13 cellular contexts compared by ENCODE assay signal in the genomic region with DNA sequence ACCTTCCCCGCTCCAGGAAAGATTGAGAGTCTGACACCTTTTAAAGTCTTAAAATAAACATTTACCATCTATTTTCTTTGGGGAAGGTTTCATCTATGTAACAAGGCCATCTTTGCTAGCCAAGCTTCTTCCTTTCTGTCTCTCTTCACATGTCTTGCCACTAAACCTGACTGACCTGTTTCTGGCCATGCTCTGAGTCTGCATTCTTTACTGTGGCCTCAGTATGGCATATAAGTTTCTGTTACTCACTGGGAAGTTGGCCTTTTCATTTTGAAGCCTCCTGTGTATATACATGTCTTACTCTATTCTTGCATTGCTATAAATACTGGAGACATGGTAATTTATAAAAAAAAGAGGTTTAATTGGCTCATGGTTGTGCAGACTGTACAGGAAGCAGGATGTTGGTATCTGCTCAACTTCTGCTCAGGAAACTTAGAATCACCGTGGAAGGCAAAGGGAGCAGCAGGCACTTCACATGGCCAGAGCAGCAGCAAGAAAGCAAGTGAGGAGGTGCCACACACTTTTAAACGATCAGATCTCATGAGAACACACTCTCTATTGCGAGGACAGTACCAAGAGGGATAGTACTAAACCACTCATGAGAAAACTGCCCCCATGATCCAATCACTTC. TPM values are rescaled to one million over a fixed set of nuclear protein-coding genes. Genes with fewer than 3 reads are reported as not detected.
DNase-seq lines count a peak whose midpoint lies in the region; ATAC-seq and TF ChIP-seq lines count a peak whose summit lies in the region.
"Had no signal": no experiment of that assay in that cellular context is flagged by ENCODE, and none has a peak within 500 bp of the region (broad histone marks: within the 10 kb centered on the region; RNA-seq: fewer than 3 reads in every experiment).

No MANE protein-coding gene starts in this region.

- no peaks in the 10 kb centered on the region for H4K20me1 ChIP-seq in mammary epithelial cell (ENCODE audit: insufficient read depth, low read length)

- no peak overlapping the region for H3K4me3 ChIP-seq in mammary epithelial cell (replicated peaks in 1 of 3; ENCODE audit: insufficient read depth in 1 of 3, low read depth in 2 of 3, low read length in 3 of 3)
- H3K4me3 ChIP-seq in breast epithelium: no peak overlapping the region
- H3K4me3 ChIP-seq: left ventricle myocardium inferior had no signal

- BruUV-seq in mammary epithelial cell (replicated peaks; lab: Mats Ljungman, UMichigan): no TSS peak

- H3K36me3 ChIP-seq in mammary epithelial cell (ENCODE audit: insufficient read depth, low read length) (peaks cover 12% of the 10 kb centered on the region), breast epithelium (no peaks in the 10 kb centered on the region)

- CTCF ChIA-PET in mammary epithelial cell (lab: Charles Lee; ENCODE audit: low non-redundant PET): no interaction called here

- in situ Hi-C loops in mammary epithelial cell (cut with MboI; ENCODE audit: low sequenced_read_pairs in 2 of 2): no loop called here

- peaks cover 18% of the 10 kb centered on the region for H3K4me1 Mint-ChIP-seq in T-helper 17 cell

- H3K79me2 ChIP-seq in mammary epithelial cell (ENCODE audit: insufficient read depth, low read length): no peaks in the 10 kb centered on the region

- H3K4me1 ChIP-seq in mammary epithelial cell (ENCODE audit: insufficient read depth, low read length) (no peaks in the 10 kb centered on the region), breast epithelium (no peaks in the 10 kb centered on the region), foreskin keratinocyte (no peaks in the 10 kb centered on the region)
- H3K4me1 ChIP-seq: left ventricle myocardium inferior had no signal

- ATAC-seq in T-helper 17 cell (no peak), foreskin keratinocyte (peak; percentile 57), GM18867 (IDR thresholded peaks at IDR 0.05; ENCODE audit: unreplicated experiment) (no peak)

- no peak overlapping the region for H3K4me3 Mint-ChIP-seq in T-helper 17 cell

- H3K27ac ChIP-seq in mammary epithelial cell (ENCODE audit: insufficient read depth, low read depth, low read length) (no peak overlapping the region), breast epithelium (peak overlapping the region in 1 of 2 donors; percentile 55), foreskin keratinocyte (no peak overlapping the region)
- H3K27ac ChIP-seq: left ventricle myocardium inferior had no signal

- no peaks in the 10 kb centered on the region for H3K27me3 Mint-ChIP-seq in T-helper 17 cell

- H3K9me3 ChIP-seq in mammary epithelial cell (replicated peaks; ENCODE audit: insufficient read depth, low read length): no peaks in the 10 kb centered on the region
- H3K9me3 ChIP-seq in breast epithelium: no peaks in the 10 kb centered on the region
- no peaks in the 10 kb centered on the region for H3K9me3 ChIP-seq in T-helper 17 cell (ENCODE audit: control insufficient read depth, low read length, poor library complexity, severe bottlenecking)
- H3K9me3 ChIP-seq: left ventricle myocardium inferior had no signal

- TF ChIP-seq POLR2A in breast epithelium (IDR thresholded peaks at IDR 0.05): no peak

- TF ChIP-seq CTCF in mammary epithelial cell (conservative IDR thresholded peaks at IDR 0.05 in 1 of 2, IDR thresholded peaks at IDR 0.05 in 1 of 2; ENCODE audit: extremely low read depth in 1 of 2, insufficient read depth in 1 of 2, low read depth in 1 of 2, low read length in 2 of 2) (no peak), breast epithelium (IDR thresholded peaks at IDR 0.05) (no peak), foreskin keratinocyte (conservative IDR thresholded peaks at IDR 0.05) (no peak)

- no peak overlapping the region for H2AFZ ChIP-seq in mammary epithelial cell (ENCODE audit: low read depth, low read length)

- peaks cover 4% of the 10 kb centered on the region for H3K36me3 Mint-ChIP-seq in T-helper 17 cell (ENCODE audit: low read depth)

- 87% methylated on average over 4 of the region's 4 CpGs for WGBS in mammary epithelial cell (ENCODE audit: low coverage, missing lambda C conversion rate)

- H3K4me2 ChIP-seq in mammary epithelial cell (ENCODE audit: insufficient read depth, low read depth, low read length): no peak overlapping the region

- H3K27ac Mint-ChIP-seq in T-helper 17 cell: peak overlapping the region; percentile 77

- H3K27me3 ChIP-seq in mammary epithelial cell (ENCODE audit: insufficient read depth, low read length) (no peaks in the 10 kb centered on the region), breast epithelium (no peaks in the 10 kb centered on the region), foreskin keratinocyte (no peaks in the 10 kb centered on the region)

- dilution Hi-C loops in mammary epithelial cell (cut with HindIII; ENCODE audit: low sequenced_read_pairs): no loop called here

- H3K9ac ChIP-seq in mammary epithelial cell (ENCODE audit: insufficient read depth, low read length): no peak overlapping the region

- intact Hi-C loops in mammary epithelial cell (cut with micrococcal nuclease) (no loop called here), breast epithelium (cut with DNase I; ENCODE audit: low total_unique reads) (no loop called here)

- DNase-seq in mammary epithelial cell: peak; percentile 47
- no peak for DNase-seq in breast epithelium (ENCODE audit: low spot score in 2 of 2)
- DNase-seq in T-helper 17 cell: no peak
- DNase-seq in foreskin keratinocyte: peak; percentile 13 to 51
- DNase-seq in A172 (ENCODE audit: low spot score): no peak
- no peak for DNase-seq in NCI-H2196 (lab: John Stamatoyannopoulos, UW; ENCODE audit: unreplicated experiment)
- DNase-seq in NOMO-1 treated with dmso at 0.1 percent for 144 hours (lab: John Stamatoyannopoulos, UW; ENCODE audit: unreplicated experiment): no peak
- DNase-seq: left ventricle myocardium inferior, NCI-H1048 had no signal

RNA-seq across cellular contexts. Expression of gene KCNV2, which starts 48.1 kb away (rescaled TPM):
- not detected for total RNA-seq in mammary epithelial cell
- polyA plus RNA-seq in mammary epithelial cell: not detected
- not detected for polyA minus RNA-seq in mammary epithelial cell
- total RNA-seq in breast epithelium: not detected
- total RNA-seq in T-helper 17 cell: not detected
- total RNA-seq in foreskin keratinocyte: not detected in 2 replicates
- not detected in 2 replicates for polyA plus RNA-seq in foreskin keratinocyte
- total RNA-seq in A172 (2014; rRNA removed; shearing (Covaris generic)): not detected in 2 replicates
- total RNA-seq: fibroblast of villous mesenchyme; left ventricle myocardium inferior; subcutaneous adipose tissue; T-helper 1 cell treated with Interleukin-12 subunit alpha and Interleukin-12 subunit beta and Interleukin-4 antibody, amounts not matched to agents 30 ng/mL and 1 ng/mL, for 36 hours had no signal

Comparison
In these comparisons a context has a peak if more than half of its experiments do, and no peak if none do; other contexts are left out.
1. DNase-seq: peak in mammary epithelial cell (single experiment) and foreskin keratinocyte (2 of 2); none in breast epithelium (0 of 2), T-helper 17 cell (0 of 3), A172 (single experiment), NCI-H2196 (single experiment) and NOMO-1 treated with dmso at 0.1 percent for 144 hours (single experiment).